In the genomic region with DNA sequence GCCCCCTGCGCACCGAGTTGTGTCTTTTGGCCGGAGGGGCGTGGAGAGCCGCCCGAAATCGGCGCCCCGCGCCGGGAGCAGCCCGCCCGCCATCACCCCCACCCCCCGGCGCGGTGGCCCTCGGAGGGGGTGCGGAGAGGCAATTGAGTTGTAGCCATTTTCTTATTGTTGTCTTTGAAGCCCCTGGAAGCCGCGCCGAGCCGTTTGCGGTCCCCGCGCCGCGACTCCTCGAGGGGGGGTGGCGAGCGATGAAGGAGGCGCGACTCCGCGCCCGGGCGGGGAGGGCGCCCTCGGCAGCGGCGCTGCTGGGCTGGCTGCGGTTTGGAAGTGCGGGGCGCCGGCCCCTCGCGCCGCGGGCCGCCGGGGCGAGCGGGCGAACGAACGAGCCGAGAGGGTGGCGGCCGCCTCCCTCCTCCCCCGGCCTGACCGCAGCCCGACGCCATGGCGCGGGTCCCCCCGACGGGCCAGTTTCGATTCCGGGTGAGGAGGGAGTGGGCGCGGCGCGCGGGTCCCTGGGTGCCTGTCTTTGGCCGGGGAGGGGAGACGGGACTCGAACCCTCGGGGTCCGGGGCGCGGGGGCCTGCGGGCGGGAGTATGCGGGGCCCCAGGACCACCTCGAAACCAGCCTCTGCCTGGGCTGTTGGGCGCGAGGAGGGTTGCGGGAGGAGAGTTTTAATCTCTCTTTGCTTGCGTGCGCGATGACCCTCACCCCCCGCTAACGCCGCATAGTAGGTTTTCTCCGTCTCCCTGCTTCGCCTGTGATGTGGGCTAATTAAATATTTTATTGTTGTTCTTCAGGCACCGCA, we compare ENCODE assay signal across 8 cellular contexts. TPM values are rescaled to one million over a fixed set of nuclear protein-coding genes. Genes with fewer than 3 reads are reported as not detected.
DNase-seq lines count a peak whose midpoint lies in the region; ATAC-seq and TF ChIP-seq lines count a peak whose summit lies in the region.

No MANE protein-coding gene starts in this region.

- peak overlapping the region; percentile 77 for H3K4me3 ChIP-seq in astrocyte of the cerebellum (ENCODE audit: low read depth, low read length)
- H3K4me3 ChIP-seq in iPS-15b (ENCODE audit: low read depth, low read length) = peak overlapping the region; percentile 65
- H3K4me3 ChIP-seq in skeletal muscle satellite cell (ENCODE audit: low read length) = peak overlapping the region; percentile 93

- H3K9ac ChIP-seq in iPS-15b (ENCODE audit: low read depth, low read length) (peak overlapping the region; percentile 4), skeletal muscle satellite cell (ENCODE audit: low read depth, low read length) (peak overlapping the region; percentile 98)

- DNase-seq in DMS53 (lab: John Stamatoyannopoulos, UW) = peak; percentile 55
- DNase-seq in DMS53 treated with DMSO at 0.1 percent for 48 hours (lab: John Stamatoyannopoulos, UW; ENCODE audit: unreplicated experiment) = no peak
- peak; percentile 46 to 67 (median 55) for DNase-seq in T-helper 1 cell
- no peak for DNase-seq in astrocyte of the cerebellum (ENCODE audit: low read depth)
- DNase-seq in AML-193 (lab: John Stamatoyannopoulos, UW) = no peak

- no peaks in the 10 kb centered on the region for H3K36me3 ChIP-seq in iPS-15b (ENCODE audit: control insufficient read depth, insufficient read depth, low read length)
- no peaks in the 10 kb centered on the region for H3K36me3 ChIP-seq in skeletal muscle satellite cell (ENCODE audit: insufficient read depth, low read length)

- no peaks in the 10 kb centered on the region for H3K27me3 ChIP-seq in iPS-15b (ENCODE audit: control insufficient read depth, insufficient read depth, low read length)
- no peaks in the 10 kb centered on the region for H3K27me3 ChIP-seq in skeletal muscle satellite cell (ENCODE audit: control insufficient read depth, insufficient read depth, low read length)

- H3K4me1 ChIP-seq in iPS-15b (ENCODE audit: control insufficient read depth, insufficient read depth, low read length) = peaks cover 7% of the 10 kb centered on the region
- H3K4me1 ChIP-seq in skeletal muscle satellite cell (ENCODE audit: control insufficient read depth, insufficient read depth, low read length) = peaks cover 30% of the 10 kb centered on the region

- TF ChIP-seq CTCF in astrocyte of the cerebellum (IDR thresholded peaks at IDR 0.05; ENCODE audit: low read depth, low read length, missing control alignments) = no peak

- peak overlapping the region; percentile 92 for H3K4me2 ChIP-seq in skeletal muscle satellite cell (ENCODE audit: low read length)

- no peak for ATAC-seq in GM21723 (IDR thresholded peaks at IDR 0.05; ENCODE audit: unreplicated experiment)

- no peaks in the 10 kb centered on the region for H3K9me3 ChIP-seq in iPS-15b (ENCODE audit: control insufficient read depth, insufficient read depth, low read length)
- no peaks in the 10 kb centered on the region for H3K9me3 ChIP-seq in skeletal muscle satellite cell (replicated peaks; ENCODE audit: low read length)

- in situ Hi-C loops in astrocyte of the cerebellum (cut with HindIII; ENCODE audit: low sequenced_read_pairs) = no loop called here

RNA-seq across cellular contexts. Expression of a gene that starts 1.3 kb away (rescaled TPM):
- total RNA-seq in skeletal muscle satellite cell (2012; rRNA removed) = 5.6 and 12.9 TPM in 2 replicates

Comparison
In these comparisons a context has a peak if more than half of its experiments do, and no peak if none do; other contexts are left out.
1. DNase-seq: peak in DMS53 (single experiment) and T-helper 1 cell (5 of 5); none in DMS53 treated with DMSO at 0.1 percent for 48 hours (single experiment), astrocyte of the cerebellum (single experiment) and AML-193 (0 of 2).
2. Peak in every context shown above with its lines, with median percentiles within 50 percentile points of each other: H3K4me3 ChIP-seq.